Comparison of ENCODE assay signal across 8 cellular contexts in genomic region chr6:135568366-135568765, GRCh38.
A peak's percentile ranks its signal among the peaks of the same experiment; 100 is the strongest.
DNase-seq lines count a peak whose midpoint lies in the region; ATAC-seq and TF ChIP-seq lines count a peak whose summit lies in the region.

No MANE protein-coding gene starts in this region.

- H3K27me3 ChIP-seq in right atrium auricular region = no peaks in the 10 kb centered on the region

- no peak for TF ChIP-seq CTCF in right atrium auricular region (IDR thresholded peaks at IDR 0.05)
- TF ChIP-seq CTCF in cardiac fibroblast (IDR thresholded peaks at IDR 0.05; ENCODE audit: low read depth, low read length) = no peak
- no peak for TF ChIP-seq CTCF in retinal pigment epithelial cell (conservative IDR thresholded peaks at IDR 0.05; ENCODE audit: low read depth, low read length)

- H3K9me3 ChIP-seq in right atrium auricular region = no peaks in the 10 kb centered on the region

- no peak overlapping the region for H3K4me3 ChIP-seq in right atrium auricular region
- no peak overlapping the region for H3K4me3 ChIP-seq in cardiac fibroblast (replicated peaks in 1 of 2; ENCODE audit: low read depth in 2 of 2, low read length in 2 of 2)
- H3K4me3 ChIP-seq in retinal pigment epithelial cell (ENCODE audit: low read length) = no peak overlapping the region

- DNase-seq in Right ventricle myocardium superior = no peak
- DNase-seq in right atrium auricular region (ENCODE audit: low spot score) = no peak
- peak; percentile 19 for DNase-seq in KBM-7
- peak; percentile 81 to 88 for DNase-seq in cardiac fibroblast (ENCODE audit: low read depth in 2 of 2)
- peak; percentile 66 for DNase-seq in retinal pigment epithelial cell (ENCODE audit: low read depth)
- DNase-seq in NCI-H146 (lab: John Stamatoyannopoulos, UW) = no peak
- no peak for DNase-seq in retina

- no peaks in the 10 kb centered on the region for H3K36me3 ChIP-seq in right atrium auricular region

- H3K4me1 ChIP-seq in right atrium auricular region = peaks cover 0 to 9% of the 10 kb centered on the region in 2 donors

- H3K27ac ChIP-seq in right atrium auricular region = no peak overlapping the region

- peak; percentile 64 for ATAC-seq in Right ventricle myocardium superior (ENCODE audit: poor library complexity)
- ATAC-seq in GM18861 (IDR thresholded peaks at IDR 0.05; ENCODE audit: unreplicated experiment) = no peak

- intact Hi-C loops in Right ventricle myocardium superior (cut with DNase I) = no loop called here

- in situ Hi-C loops in KBM-7 (cut with MboI; ENCODE audit: low pct_unique_long_range_greater_than_20kb, low sequenced_read_pairs) = no loop called here

Comparison
In these comparisons a context has a peak if more than half of its experiments do, and no peak if none do; other contexts are left out.
1. DNase-seq: peak in KBM-7 (single experiment), cardiac fibroblast (2 of 2) and retinal pigment epithelial cell (single experiment); none in Right ventricle myocardium superior (single experiment), right atrium auricular region (single experiment), NCI-H146 (single experiment) and retina (single experiment).